ENCODE assay signal across 1 cellular context in genomic region chr11:26037716-26038115, GRCh38.
TF ChIP-seq lines count a peak whose summit lies in the region.

No MANE protein-coding gene starts in this region.

TF ChIP-seq in GM12878, 131 proteins besides CTCF, POLR2A, EP300 and RAD21 (continued from another document and continues in another):
- TF ChIP-seq, protein P1, sequence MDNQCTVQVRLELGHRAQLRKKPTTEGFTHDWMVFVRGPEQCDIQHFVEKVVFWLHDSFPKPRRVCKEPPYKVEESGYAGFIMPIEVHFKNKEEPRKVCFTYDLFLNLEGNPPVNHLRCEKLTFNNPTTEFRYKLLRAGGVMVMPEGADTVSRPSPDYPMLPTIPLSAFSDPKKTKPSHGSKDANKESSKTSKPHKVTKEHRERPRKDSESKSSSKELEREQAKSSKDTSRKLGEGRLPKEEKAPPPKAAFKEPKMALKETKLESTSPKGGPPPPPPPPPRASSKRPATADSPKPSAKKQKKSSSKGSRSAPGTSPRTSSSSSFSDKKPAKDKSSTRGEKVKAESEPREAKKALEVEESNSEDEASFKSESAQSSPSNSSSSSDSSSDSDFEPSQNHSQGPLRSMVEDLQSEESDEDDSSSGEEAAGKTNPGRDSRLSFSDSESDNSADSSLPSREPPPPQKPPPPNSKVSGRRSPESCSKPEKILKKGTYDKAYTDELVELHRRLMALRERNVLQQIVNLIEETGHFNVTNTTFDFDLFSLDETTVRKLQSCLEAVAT (IDR thresholded peaks at IDR 0.05) = no peak
- TF ChIP-seq PML (IDR thresholded peaks at IDR 0.05; ENCODE audit: low read length) = no peak
- TF ChIP-seq SREBF2 (IDR thresholded peaks at IDR 0.05; ENCODE audit: low read length) = no peak
- no peak for TF ChIP-seq ZSCAN29 (IDR thresholded peaks at IDR 0.05)
- no peak for TF ChIP-seq RB1 (IDR thresholded peaks at IDR 0.05; ENCODE audit: borderline replicate concordance)
- no peak for TF ChIP-seq BMI1 (IDR thresholded peaks at IDR 0.05; ENCODE audit: borderline replicate concordance)
- no peak for TF ChIP-seq NBN (IDR thresholded peaks at IDR 0.05)
- no peak for TF ChIP-seq ZNF217 (IDR thresholded peaks at IDR 0.05)
- TF ChIP-seq, protein P2, sequence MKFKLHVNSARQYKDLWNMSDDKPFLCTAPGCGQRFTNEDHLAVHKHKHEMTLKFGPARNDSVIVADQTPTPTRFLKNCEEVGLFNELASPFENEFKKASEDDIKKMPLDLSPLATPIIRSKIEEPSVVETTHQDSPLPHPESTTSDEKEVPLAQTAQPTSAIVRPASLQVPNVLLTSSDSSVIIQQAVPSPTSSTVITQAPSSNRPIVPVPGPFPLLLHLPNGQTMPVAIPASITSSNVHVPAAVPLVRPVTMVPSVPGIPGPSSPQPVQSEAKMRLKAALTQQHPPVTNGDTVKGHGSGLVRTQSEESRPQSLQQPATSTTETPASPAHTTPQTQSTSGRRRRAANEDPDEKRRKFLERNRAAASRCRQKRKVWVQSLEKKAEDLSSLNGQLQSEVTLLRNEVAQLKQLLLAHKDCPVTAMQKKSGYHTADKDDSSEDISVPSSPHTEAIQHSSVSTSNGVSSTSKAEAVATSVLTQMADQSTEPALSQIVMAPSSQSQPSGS (IDR thresholded peaks at IDR 0.05; ENCODE audit: low read length) = peak; percentile 58; the same call in 1 of the 2 replicates
- TF ChIP-seq, protein P3, sequence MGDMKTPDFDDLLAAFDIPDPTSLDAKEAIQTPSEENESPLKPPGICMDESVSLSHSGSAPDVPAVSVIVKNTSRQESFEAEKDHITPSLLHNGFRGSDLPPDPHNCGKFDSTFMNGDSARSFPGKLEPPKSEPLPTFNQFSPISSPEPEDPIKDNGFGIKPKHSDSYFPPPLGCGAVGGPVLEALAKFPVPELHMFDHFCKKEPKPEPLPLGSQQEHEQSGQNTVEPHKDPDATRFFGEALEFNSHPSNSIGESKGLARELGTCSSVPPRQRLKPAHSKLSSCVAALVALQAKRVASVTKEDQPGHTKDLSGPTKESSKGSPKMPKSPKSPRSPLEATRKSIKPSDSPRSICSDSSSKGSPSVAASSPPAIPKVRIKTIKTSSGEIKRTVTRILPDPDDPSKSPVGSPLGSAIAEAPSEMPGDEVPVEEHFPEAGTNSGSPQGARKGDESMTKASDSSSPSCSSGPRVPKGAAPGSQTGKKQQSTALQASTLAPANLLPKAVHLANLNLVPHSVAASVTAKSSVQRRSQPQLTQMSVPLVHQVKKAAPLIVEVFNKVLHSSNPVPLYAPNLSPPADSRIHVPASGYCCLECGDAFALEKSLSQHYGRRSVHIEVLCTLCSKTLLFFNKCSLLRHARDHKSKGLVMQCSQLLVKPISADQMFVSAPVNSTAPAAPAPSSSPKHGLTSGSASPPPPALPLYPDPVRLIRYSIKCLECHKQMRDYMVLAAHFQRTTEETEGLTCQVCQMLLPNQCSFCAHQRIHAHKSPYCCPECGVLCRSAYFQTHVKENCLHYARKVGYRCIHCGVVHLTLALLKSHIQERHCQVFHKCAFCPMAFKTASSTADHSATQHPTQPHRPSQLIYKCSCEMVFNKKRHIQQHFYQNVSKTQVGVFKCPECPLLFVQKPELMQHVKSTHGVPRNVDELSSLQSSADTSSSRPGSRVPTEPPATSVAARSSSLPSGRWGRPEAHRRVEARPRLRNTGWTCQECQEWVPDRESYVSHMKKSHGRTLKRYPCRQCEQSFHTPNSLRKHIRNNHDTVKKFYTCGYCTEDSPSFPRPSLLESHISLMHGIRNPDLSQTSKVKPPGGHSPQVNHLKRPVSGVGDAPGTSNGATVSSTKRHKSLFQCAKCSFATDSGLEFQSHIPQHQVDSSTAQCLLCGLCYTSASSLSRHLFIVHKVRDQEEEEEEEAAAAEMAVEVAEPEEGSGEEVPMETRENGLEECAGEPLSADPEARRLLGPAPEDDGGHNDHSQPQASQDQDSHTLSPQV (IDR thresholded peaks at IDR 0.05) = no peak
- TF ChIP-seq ZBED1 (IDR thresholded peaks at IDR 0.05; ENCODE audit: borderline replicate concordance) = no peak
- TF ChIP-seq, protein P4, sequence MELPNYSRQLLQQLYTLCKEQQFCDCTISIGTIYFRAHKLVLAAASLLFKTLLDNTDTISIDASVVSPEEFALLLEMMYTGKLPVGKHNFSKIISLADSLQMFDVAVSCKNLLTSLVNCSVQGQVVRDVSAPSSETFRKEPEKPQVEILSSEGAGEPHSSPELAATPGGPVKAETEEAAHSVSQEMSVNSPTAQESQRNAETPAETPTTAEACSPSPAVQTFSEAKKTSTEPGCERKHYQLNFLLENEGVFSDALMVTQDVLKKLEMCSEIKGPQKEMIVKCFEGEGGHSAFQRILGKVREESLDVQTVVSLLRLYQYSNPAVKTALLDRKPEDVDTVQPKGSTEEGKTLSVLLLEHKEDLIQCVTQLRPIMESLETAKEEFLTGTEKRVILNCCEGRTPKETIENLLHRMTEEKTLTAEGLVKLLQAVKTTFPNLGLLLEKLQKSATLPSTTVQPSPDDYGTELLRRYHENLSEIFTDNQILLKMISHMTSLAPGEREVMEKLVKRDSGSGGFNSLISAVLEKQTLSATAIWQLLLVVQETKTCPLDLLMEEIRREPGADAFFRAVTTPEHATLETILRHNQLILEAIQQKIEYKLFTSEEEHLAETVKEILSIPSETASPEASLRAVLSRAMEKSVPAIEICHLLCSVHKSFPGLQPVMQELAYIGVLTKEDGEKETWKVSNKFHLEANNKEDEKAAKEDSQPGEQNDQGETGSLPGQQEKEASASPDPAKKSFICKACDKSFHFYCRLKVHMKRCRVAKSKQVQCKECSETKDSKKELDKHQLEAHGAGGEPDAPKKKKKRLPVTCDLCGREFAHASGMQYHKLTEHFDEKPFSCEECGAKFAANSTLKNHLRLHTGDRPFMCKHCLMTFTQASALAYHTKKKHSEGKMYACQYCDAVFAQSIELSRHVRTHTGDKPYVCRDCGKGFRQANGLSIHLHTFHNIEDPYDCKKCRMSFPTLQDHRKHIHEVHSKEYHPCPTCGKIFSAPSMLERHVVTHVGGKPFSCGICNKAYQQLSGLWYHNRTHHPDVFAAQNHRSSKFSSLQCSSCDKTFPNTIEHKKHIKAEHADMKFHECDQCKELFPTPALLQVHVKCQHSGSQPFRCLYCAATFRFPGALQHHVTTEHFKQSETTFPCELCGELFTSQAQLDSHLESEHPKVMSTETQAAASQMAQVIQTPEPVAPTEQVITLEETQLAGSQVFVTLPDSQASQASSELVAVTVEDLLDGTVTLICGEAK (IDR thresholded peaks at IDR 0.05; ENCODE audit: borderline replicate concordance) = no peak
- TF ChIP-seq, protein P5, sequence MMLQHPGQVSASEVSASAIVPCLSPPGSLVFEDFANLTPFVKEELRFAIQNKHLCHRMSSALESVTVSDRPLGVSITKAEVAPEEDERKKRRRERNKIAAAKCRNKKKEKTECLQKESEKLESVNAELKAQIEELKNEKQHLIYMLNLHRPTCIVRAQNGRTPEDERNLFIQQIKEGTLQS (IDR thresholded peaks at IDR 0.05; ENCODE audit: borderline replicate concordance, extremely low read depth, low read depth, low read length) = no peak
- TF ChIP-seq RUNX3 (IDR thresholded peaks at IDR 0.05; ENCODE audit: low read length) = peak; percentile 72
- no peak for TF ChIP-seq GATAD2B (conservative IDR thresholded peaks at IDR 0.05; ENCODE audit: low read depth)
- 0 out of 2 replicates have a peak, but pooled peaks have one; percentile 45 for TF ChIP-seq EED (IDR thresholded peaks at IDR 0.05; ENCODE audit: low read depth)
- no peak for TF ChIP-seq STAT3 (IDR thresholded peaks at IDR 0.05; ENCODE audit: low read depth, low read length)
- TF ChIP-seq, protein P6, sequence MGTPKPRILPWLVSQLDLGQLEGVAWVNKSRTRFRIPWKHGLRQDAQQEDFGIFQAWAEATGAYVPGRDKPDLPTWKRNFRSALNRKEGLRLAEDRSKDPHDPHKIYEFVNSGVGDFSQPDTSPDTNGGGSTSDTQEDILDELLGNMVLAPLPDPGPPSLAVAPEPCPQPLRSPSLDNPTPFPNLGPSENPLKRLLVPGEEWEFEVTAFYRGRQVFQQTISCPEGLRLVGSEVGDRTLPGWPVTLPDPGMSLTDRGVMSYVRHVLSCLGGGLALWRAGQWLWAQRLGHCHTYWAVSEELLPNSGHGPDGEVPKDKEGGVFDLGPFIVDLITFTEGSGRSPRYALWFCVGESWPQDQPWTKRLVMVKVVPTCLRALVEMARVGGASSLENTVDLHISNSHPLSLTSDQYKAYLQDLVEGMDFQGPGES (IDR thresholded peaks at IDR 0.05) = no peak
- TF ChIP-seq, protein P7, sequence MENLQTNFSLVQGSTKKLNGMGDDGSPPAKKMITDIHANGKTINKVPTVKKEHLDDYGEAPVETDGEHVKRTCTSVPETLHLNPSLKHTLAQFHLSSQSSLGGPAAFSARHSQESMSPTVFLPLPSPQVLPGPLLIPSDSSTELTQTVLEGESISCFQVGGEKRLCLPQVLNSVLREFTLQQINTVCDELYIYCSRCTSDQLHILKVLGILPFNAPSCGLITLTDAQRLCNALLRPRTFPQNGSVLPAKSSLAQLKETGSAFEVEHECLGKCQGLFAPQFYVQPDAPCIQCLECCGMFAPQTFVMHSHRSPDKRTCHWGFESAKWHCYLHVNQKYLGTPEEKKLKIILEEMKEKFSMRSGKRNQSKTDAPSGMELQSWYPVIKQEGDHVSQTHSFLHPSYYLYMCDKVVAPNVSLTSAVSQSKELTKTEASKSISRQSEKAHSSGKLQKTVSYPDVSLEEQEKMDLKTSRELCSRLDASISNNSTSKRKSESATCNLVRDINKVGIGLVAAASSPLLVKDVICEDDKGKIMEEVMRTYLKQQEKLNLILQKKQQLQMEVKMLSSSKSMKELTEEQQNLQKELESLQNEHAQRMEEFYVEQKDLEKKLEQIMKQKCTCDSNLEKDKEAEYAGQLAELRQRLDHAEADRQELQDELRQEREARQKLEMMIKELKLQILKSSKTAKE (IDR thresholded peaks at IDR 0.05; ENCODE audit: low read depth, poor library complexity, severe bottlenecking) = no peak
- no peak for TF ChIP-seq ASH2L (IDR thresholded peaks at IDR 0.05; ENCODE audit: borderline replicate concordance, low read depth)
- no peak for TF ChIP-seq MXI1 (IDR thresholded peaks at IDR 0.05; ENCODE audit: low read depth, low read length)
- no peak for TF ChIP-seq ZNF622 (IDR thresholded peaks at IDR 0.05)
- no peak for TF ChIP-seq CREM (IDR thresholded peaks at IDR 0.05; ENCODE audit: low read depth)
- peak; percentile 25; the same call in 1 of the 2 replicates for TF ChIP-seq MTA2 (IDR thresholded peaks at IDR 0.05; ENCODE audit: low read depth)
- no peak for TF ChIP-seq PRDM15 (CRISPR knock-in tag; IDR thresholded peaks at IDR 0.05)
- no peak for TF ChIP-seq ETV6 (conservative IDR thresholded peaks at IDR 0.05 in 1 of 2, IDR thresholded peaks at IDR 0.05 in 1 of 2; ENCODE audit: borderline replicate concordance in 1 of 2, low read depth in 1 of 2)
- TF ChIP-seq NFXL1 (IDR thresholded peaks at IDR 0.05; ENCODE audit: borderline replicate concordance) = no peak
- no peak for TF ChIP-seq BCL3 (IDR thresholded peaks at IDR 0.05; ENCODE audit: borderline replicate concordance, insufficient read depth, low read depth, low read length, poor library complexity, severe bottlenecking)
- TF ChIP-seq FOXM1 (IDR thresholded peaks at IDR 0.05; ENCODE audit: low read depth, low read length) = 0 out of 2 replicates have a peak, but pooled peaks have one; percentile 52
- no peak for TF ChIP-seq SIX5 (IDR thresholded peaks at IDR 0.05; ENCODE audit: low read depth, low read length, severe bottlenecking)
- TF ChIP-seq, protein P8, sequence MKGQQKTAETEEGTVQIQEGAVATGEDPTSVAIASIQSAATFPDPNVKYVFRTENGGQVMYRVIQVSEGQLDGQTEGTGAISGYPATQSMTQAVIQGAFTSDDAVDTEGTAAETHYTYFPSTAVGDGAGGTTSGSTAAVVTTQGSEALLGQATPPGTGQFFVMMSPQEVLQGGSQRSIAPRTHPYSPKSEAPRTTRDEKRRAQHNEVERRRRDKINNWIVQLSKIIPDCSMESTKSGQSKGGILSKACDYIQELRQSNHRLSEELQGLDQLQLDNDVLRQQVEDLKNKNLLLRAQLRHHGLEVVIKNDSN (IDR thresholded peaks at IDR 0.05; ENCODE audit: borderline replicate concordance, extremely low read length, insufficient read depth, low read depth, low read length) = no peak
- no peak for TF ChIP-seq KDM1A (IDR thresholded peaks at IDR 0.05; ENCODE audit: borderline replicate concordance)
- TF ChIP-seq LARP7 (IDR thresholded peaks at IDR 0.05) = no peak
- TF ChIP-seq DPF2 (IDR thresholded peaks at IDR 0.05) = no peak
- TF ChIP-seq IKZF1 (conservative IDR thresholded peaks at IDR 0.05) = no peak
- no peak for TF ChIP-seq IKZF2 (IDR thresholded peaks at IDR 0.05)
